In the genomic region with DNA sequence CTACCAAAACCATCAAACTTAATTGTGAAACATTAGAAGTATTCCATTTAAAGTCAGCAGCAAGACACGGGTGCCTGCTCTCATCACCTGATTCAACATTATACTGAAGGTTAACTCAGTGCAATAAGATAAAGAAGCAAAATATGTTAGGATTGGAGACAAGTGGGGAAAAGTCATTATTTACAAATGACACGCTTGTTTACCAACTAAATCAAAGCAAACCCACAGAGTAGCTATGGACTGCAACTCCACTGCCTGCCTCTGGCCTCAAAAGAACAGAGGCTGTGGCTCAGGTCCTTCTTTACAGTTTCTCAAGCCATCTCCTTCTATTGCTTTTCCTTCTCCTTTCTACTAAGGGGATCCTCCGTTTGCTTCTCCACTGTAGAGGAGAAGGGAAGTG, we compare ENCODE assay signal across 14 cellular contexts. TPM values are rescaled to one million over a fixed set of nuclear protein-coding genes. Genes with fewer than 3 reads are reported as not detected.
DNase-seq lines count a peak whose midpoint lies in the region; ATAC-seq and TF ChIP-seq lines count a peak whose summit lies in the region.
"Had no signal": no experiment of that assay in that cellular context is flagged by ENCODE, and none has a peak within 500 bp of the region (broad histone marks: within the 10 kb centered on the region; RNA-seq: fewer than 3 reads in every experiment).

No MANE protein-coding gene starts in this region.

- H3K4me2 ChIP-seq in GM23338 = no peak overlapping the region

- ATAC-seq in GM23338 (no peak), SK-N-SH treated with all-trans-retinoic acid at 6 μM for 48 hours (no peak)

- no peaks in the 10 kb centered on the region for H3K36me3 Mint-ChIP-seq in GM23338 (ENCODE audit: low read depth)
- H3K36me3 Mint-ChIP-seq: CD14-positive monocyte; CD8-positive, alpha-beta memory T cell had no signal

- TF ChIP-seq CTCF in 22Rv1 (IDR thresholded peaks at IDR 0.05) (no peak), GM23338 (conservative IDR thresholded peaks at IDR 0.05; ENCODE audit: low read depth in 2 of 2) (no peak), VCaP (conservative IDR thresholded peaks at IDR 0.05) (no peak), GM10266 (IDR thresholded peaks at IDR 0.05; ENCODE audit: control insufficient read depth, insufficient read depth, low read depth, missing control alignments) (no peak)

- peak overlapping the region in 1 of 2 donors; percentile 32 for H3K9ac ChIP-seq in mucosa of rectum (ENCODE audit: low read depth in 1 of 2, low read length in 2 of 2)

- peak overlapping the region; percentile 79 for H3K27ac ChIP-seq in 22Rv1
- H3K27ac ChIP-seq in GM23338 (ENCODE audit: low read depth) = no peak overlapping the region
- H3K27ac ChIP-seq in VCaP = peak overlapping the region; percentile 50
- H3K27ac ChIP-seq in mucosa of rectum (ENCODE audit: low read depth in 2 of 2, low read length in 2 of 2) = peak overlapping the region; percentile 57 to 68

- H3K4me3 ChIP-seq in GM23338 (no peak overlapping the region), mucosa of rectum (ENCODE audit: low read length in 2 of 2) (no peak overlapping the region)
- H3K4me3 ChIP-seq: HAP-1 had no signal

- no peaks in the 10 kb centered on the region for H3K79me2 ChIP-seq in GM23338 (replicated peaks; ENCODE audit: insufficient read depth)

- no peaks in the 10 kb centered on the region for H3K27me3 ChIP-seq in GM23338 (ENCODE audit: insufficient read depth)
- no peaks in the 10 kb centered on the region for H3K27me3 ChIP-seq in mucosa of rectum (ENCODE audit: control insufficient read depth in 2 of 2, insufficient read depth in 2 of 2, low read length in 2 of 2)
- H3K27me3 ChIP-seq: BE2C had no signal

- no peaks in the 10 kb centered on the region for H3F3A ChIP-seq in GM23338 (replicated peaks; ENCODE audit: low read depth)

- H3K9me2 ChIP-seq in GM23338 (ENCODE audit: insufficient read depth) = no peaks in the 10 kb centered on the region

- no peak for DNase-seq in GM23338 (ENCODE audit: low spot score)
- DNase-seq in GM10266 (ENCODE audit: extremely low spot score) = no peak
- DNase-seq in HT-29 (ENCODE audit: low spot score) = no peak
- DNase-seq in activated CD4-positive, alpha-beta T cell treated with anti-CD3 and anti-CD28 coated beads, Interleukin-2, amount 50 U/mL, for 48 hours = no peak
- DNase-seq: BE2C; CD8-positive, alpha-beta memory T cell; DMS79; EL had no signal

- no peak overlapping the region for H3K4me3 Mint-ChIP-seq in GM23338
- H3K4me3 Mint-ChIP-seq: CD14-positive monocyte; CD8-positive, alpha-beta memory T cell had no signal

- H3K4me1 ChIP-seq in GM23338 (ENCODE audit: insufficient read depth) = no peaks in the 10 kb centered on the region
- peaks cover 28 to 35% of the 10 kb centered on the region in 2 donors for H3K4me1 ChIP-seq in mucosa of rectum (ENCODE audit: control insufficient read depth in 2 of 2, insufficient read depth in 2 of 2, low read length in 2 of 2)
- H3K4me1 ChIP-seq: BE2C, HAP-1 had no signal

- no peaks in the 10 kb centered on the region for H4K20me1 ChIP-seq in GM23338 (replicated peaks; ENCODE audit: insufficient read depth)

- H3K36me3 ChIP-seq in GM23338 (ENCODE audit: insufficient read depth) (no peaks in the 10 kb centered on the region), mucosa of rectum (ENCODE audit: control insufficient read depth in 2 of 2, insufficient read depth in 2 of 2, low read length in 2 of 2) (no peaks in the 10 kb centered on the region)
- H3K36me3 ChIP-seq: BE2C, HAP-1 had no signal

- H2AFZ ChIP-seq in GM23338 = 0 out of 2 replicates have a peak overlapping the region, but pooled peaks have one; percentile 14

- no peaks in the 10 kb centered on the region for H3K4me1 Mint-ChIP-seq in GM23338
- H3K4me1 Mint-ChIP-seq: CD14-positive monocyte; CD8-positive, alpha-beta memory T cell had no signal

- no peaks in the 10 kb centered on the region for H3K9me3 Mint-ChIP-seq in GM23338
- H3K9me3 Mint-ChIP-seq: CD14-positive monocyte; CD8-positive, alpha-beta memory T cell had no signal

- no peaks in the 10 kb centered on the region for H3K27me3 Mint-ChIP-seq in GM23338 (ENCODE audit: insufficient read depth, low read depth, poor library complexity)

- no peaks in the 10 kb centered on the region for H3K9me3 ChIP-seq in mucosa of rectum (ENCODE audit: control insufficient read depth in 2 of 2, low read length in 2 of 2)
- H3K9me3 ChIP-seq: BE2C, HAP-1 had no signal

- H3K27ac Mint-ChIP-seq in GM23338 = no peak overlapping the region
- H3K27ac Mint-ChIP-seq: CD14-positive monocyte had no signal

TF ChIP-seq in SK-N-SH treated with all-trans-retinoic acid at 6 μM for 48 hours, 23 proteins besides CTCF, POLR2A, EP300 and RAD21:
- TF ChIP-seq ESRRG (CRISPR knock-in tag; IDR thresholded peaks at IDR 0.05) (no peak), ZNF8 (CRISPR knock-in tag; IDR thresholded peaks at IDR 0.05) (no peak), CSDC2 (CRISPR knock-in tag; IDR thresholded peaks at IDR 0.05) (no peak), GLIS3 (CRISPR knock-in tag; IDR thresholded peaks at IDR 0.05) (no peak), BACH2 (CRISPR knock-in tag; IDR thresholded peaks at IDR 0.05; ENCODE audit: borderline replicate concordance) (no peak), ZNF70 (CRISPR knock-in tag; IDR thresholded peaks at IDR 0.05) (no peak), ZC3H10 (CRISPR knock-in tag; IDR thresholded peaks at IDR 0.05) (no peak), OSR1 (CRISPR knock-in tag; IDR thresholded peaks at IDR 0.05) (no peak), ISL1 (CRISPR knock-in tag; IDR thresholded peaks at IDR 0.05) (no peak), PATZ1 (CRISPR knock-in tag; IDR thresholded peaks at IDR 0.05; ENCODE audit: borderline replicate concordance) (no peak), SNAI2 (CRISPR knock-in tag; IDR thresholded peaks at IDR 0.05) (no peak), ZFP3 (CRISPR knock-in tag; IDR thresholded peaks at IDR 0.05) (no peak)
- TF ChIP-seq, protein P1, sequence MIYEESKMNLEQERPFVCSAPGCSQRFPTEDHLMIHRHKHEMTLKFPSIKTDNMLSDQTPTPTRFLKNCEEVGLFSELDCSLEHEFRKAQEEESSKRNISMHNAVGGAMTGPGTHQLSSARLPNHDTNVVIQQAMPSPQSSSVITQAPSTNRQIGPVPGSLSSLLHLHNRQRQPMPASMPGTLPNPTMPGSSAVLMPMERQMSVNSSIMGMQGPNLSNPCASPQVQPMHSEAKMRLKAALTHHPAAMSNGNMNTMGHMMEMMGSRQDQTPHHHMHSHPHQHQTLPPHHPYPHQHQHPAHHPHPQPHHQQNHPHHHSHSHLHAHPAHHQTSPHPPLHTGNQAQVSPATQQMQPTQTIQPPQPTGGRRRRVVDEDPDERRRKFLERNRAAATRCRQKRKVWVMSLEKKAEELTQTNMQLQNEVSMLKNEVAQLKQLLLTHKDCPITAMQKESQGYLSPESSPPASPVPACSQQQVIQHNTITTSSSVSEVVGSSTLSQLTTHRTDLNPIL (CRISPR knock-in tag; IDR thresholded peaks at IDR 0.05; ENCODE audit: low read depth) = no peak

RNA-seq across cellular contexts. Expression of gene ATP12A, which starts 21.0 kb away (rescaled TPM):
- 0.78 and 1.0 TPM in 2 replicates for total RNA-seq in GM23338 (2014; rRNA removed; shearing (Covaris generic))
- 0.19 and 0.40 TPM in 2 replicates for polyA plus RNA-seq in GM23338 (2016; fragmentation: Nextera tagmentation; extraction: Ambion mirVana)
- total RNA-seq in HT-29 (2014; rRNA removed; shearing (Covaris generic)) = not detected in 2 replicates
- polyA plus RNA-seq: CD14-positive monocyte; CD8-positive, alpha-beta memory T cell had no signal
